13 cellular contexts compared by ENCODE assay signal in the genomic region with DNA sequence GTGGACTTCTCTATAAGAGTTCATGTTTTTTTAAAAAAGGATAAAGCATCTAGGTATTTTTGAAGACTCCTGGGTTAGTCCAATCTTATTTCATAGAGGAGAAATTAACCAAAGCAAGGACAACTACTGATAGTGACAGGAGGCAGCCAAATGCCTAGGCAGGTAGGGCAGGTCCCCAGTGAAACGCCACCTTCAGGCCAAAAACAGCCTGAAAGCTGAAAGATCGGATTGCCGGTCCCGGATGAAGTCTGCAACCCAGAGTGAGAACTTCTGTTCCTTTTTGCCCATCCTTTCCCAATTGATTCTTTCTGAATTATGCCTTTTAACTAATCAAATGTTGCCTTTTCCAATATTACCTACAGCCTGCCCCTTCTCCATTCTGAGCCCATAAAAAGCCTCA. TPM values are rescaled to one million over a fixed set of nuclear protein-coding genes. Genes with fewer than 3 reads are reported as not detected.
DNase-seq lines count a peak whose midpoint lies in the region; ATAC-seq and TF ChIP-seq lines count a peak whose summit lies in the region.
"Had no signal": no experiment of that assay in that cellular context is flagged by ENCODE, and none has a peak within 500 bp of the region (broad histone marks: within the 10 kb centered on the region; RNA-seq: fewer than 3 reads in every experiment).

No MANE protein-coding gene starts in this region.

- POLR2A ChIA-PET in A673 (lab: Charles Lee; ENCODE audit: low non-redundant PET): no interaction called here

- H3K4me3 ChIP-seq in A673 (ENCODE audit: low read depth, low read length, poor library complexity, severe bottlenecking) (no peak overlapping the region), GM12875 (ENCODE audit: low read depth, low read length) (no peak overlapping the region)
- H3K4me3 ChIP-seq: BLaER1, left ventricle myocardium inferior had no signal

- TF ChIP-seq CTCF in A673 (conservative IDR thresholded peaks at IDR 0.05; ENCODE audit: low read depth, low read length) (peak; percentile 44), GM12875 (IDR thresholded peaks at IDR 0.05; ENCODE audit: borderline replicate concordance, insufficient read depth, low read depth, low read length) (0 out of 2 replicates have a peak, but pooled peaks have one; percentile 8), VCaP (conservative IDR thresholded peaks at IDR 0.05) (peak; percentile 53; the same call in 1 of the 2 replicates)

- CTCF ChIA-PET in A673 (lab: Charles Lee): no interaction called here

- H3K9me3 ChIP-seq in A673 (ENCODE audit: low read depth, low read length, poor library complexity, severe bottlenecking): no peaks in the 10 kb centered on the region
- H3K9me3 ChIP-seq: left ventricle myocardium inferior had no signal

- no TSS peak for BruUV-seq in A673 (replicated peaks; lab: Mats Ljungman, UMichigan)

- ATAC-seq in HG02610 (IDR thresholded peaks at IDR 0.05; ENCODE audit: unreplicated experiment): no peak
- no peak for ATAC-seq in GM19397 (IDR thresholded peaks at IDR 0.05; ENCODE audit: unreplicated experiment)

- H3K27me3 ChIP-seq in A673 (replicated peaks; ENCODE audit: insufficient read depth, low read depth, low read length, poor library complexity): no peaks in the 10 kb centered on the region
- H3K27me3 ChIP-seq: BLaER1 had no signal

- intact Hi-C loops in A673 (cut with micrococcal nuclease; ENCODE audit: unreplicated experiment): no loop called here

- no peak overlapping the region for H3K27ac ChIP-seq in A673 (ENCODE audit: low read depth, low read length, poor library complexity, severe bottlenecking)
- no peak overlapping the region for H3K27ac ChIP-seq in VCaP
- H3K27ac ChIP-seq: BLaER1, left ventricle myocardium inferior had no signal

- no peak for DNase-seq in A673 (ENCODE audit: low spot score)
- DNase-seq in iPS-NIHi7 (ENCODE audit: extremely low spot score): peak; percentile 37
- DNase-seq in COLO829 (ENCODE audit: low spot score): no peak
- DNase-seq in NCI-H524 (lab: John Stamatoyannopoulos, UW): no peak
- DNase-seq: activated T-cell treated with anti-CD3 and anti-CD28 coated beads, Interleukin-2, amount 50 U/mL, for 1 hour; left ventricle myocardium inferior; NCI-H1417 treated with DMSO at 0.1 percent for 48 hours; stimulated activated CD4-positive, alpha-beta T cell treated with anti-CD3 and anti-CD28 coated beads, Interleukin-2, amount 100 ng/mL, for 48 hours had no signal

- H3K36me3 ChIP-seq in A673 (ENCODE audit: insufficient read depth, low read length, poor library complexity, severe bottlenecking): no peaks in the 10 kb centered on the region
- H3K36me3 ChIP-seq: BLaER1, left ventricle myocardium inferior had no signal

- H3K4me1 ChIP-seq in A673 (ENCODE audit: insufficient read depth, low read length, poor library complexity, severe bottlenecking): no peaks in the 10 kb centered on the region
- H3K4me1 ChIP-seq: BLaER1, left ventricle myocardium inferior had no signal

RNA-seq across cellular contexts. Expression of a gene that starts 6.1 kb away (rescaled TPM):
- total RNA-seq in A673 (2021): 3.6 and 3.8 TPM in 2 replicates
